ENCODE assay signal across 1 cellular context in genomic region chr2:180679693-180680092, GRCh38.
TF ChIP-seq lines count a peak whose summit lies in the region.

No MANE protein-coding gene starts in this region.

TF ChIP-seq in HepG2, 621 proteins besides CTCF, POLR2A, EP300 and RAD21:
- no peak for TF ChIP-seq DR1 (CRISPR knock-in tag; IDR thresholded peaks at IDR 0.05)
- TF ChIP-seq ZNF24 (IDR thresholded peaks at IDR 0.05) = no peak
- no peak for TF ChIP-seq DNMT1 (CRISPR knock-in tag; IDR thresholded peaks at IDR 0.05)
- no peak for TF ChIP-seq ZKSCAN5 (CRISPR knock-in tag; IDR thresholded peaks at IDR 0.05)
- TF ChIP-seq GTF2F1 (IDR thresholded peaks at IDR 0.05; ENCODE audit: low read length) = no peak
- no peak for TF ChIP-seq RARA (CRISPR knock-in tag; IDR thresholded peaks at IDR 0.05)
- no peak for TF ChIP-seq FIP1L1 (IDR thresholded peaks at IDR 0.05; ENCODE audit: borderline replicate concordance, insufficient read depth, low read depth, low read length)
- TF ChIP-seq RFX5 (IDR thresholded peaks at IDR 0.05; ENCODE audit: low read depth, low read length) = no peak
- TF ChIP-seq ZNF275 (CRISPR knock-in tag; IDR thresholded peaks at IDR 0.05; ENCODE audit: borderline replicate concordance) = no peak
- no peak for TF ChIP-seq GMEB1 (CRISPR knock-in tag; IDR thresholded peaks at IDR 0.05; ENCODE audit: borderline replicate concordance)
- TF ChIP-seq REXO4 (CRISPR knock-in tag; IDR thresholded peaks at IDR 0.05; ENCODE audit: borderline replicate concordance) = no peak
- TF ChIP-seq U2AF1 (optimal IDR thresholded peaks at IDR 0.05; ENCODE audit: low read depth, low read length) = no peak
- no peak for TF ChIP-seq ATF6 (CRISPR knock-in tag; conservative IDR thresholded peaks at IDR 0.05)
- TF ChIP-seq ZSCAN22 (CRISPR knock-in tag; IDR thresholded peaks at IDR 0.05) = no peak
- TF ChIP-seq ZBED4 (CRISPR knock-in tag; IDR thresholded peaks at IDR 0.05; ENCODE audit: borderline replicate concordance) = no peak
- no peak for TF ChIP-seq TFAP4 (IDR thresholded peaks at IDR 0.05; ENCODE audit: borderline replicate concordance, low read depth)
- TF ChIP-seq KLF6 (CRISPR knock-in tag; IDR thresholded peaks at IDR 0.05) = no peak
- no peak for TF ChIP-seq TMF1 (CRISPR knock-in tag; IDR thresholded peaks at IDR 0.05; ENCODE audit: low read depth)
